Comparison of ENCODE assay signal across 14 cellular contexts in the genomic region with DNA sequence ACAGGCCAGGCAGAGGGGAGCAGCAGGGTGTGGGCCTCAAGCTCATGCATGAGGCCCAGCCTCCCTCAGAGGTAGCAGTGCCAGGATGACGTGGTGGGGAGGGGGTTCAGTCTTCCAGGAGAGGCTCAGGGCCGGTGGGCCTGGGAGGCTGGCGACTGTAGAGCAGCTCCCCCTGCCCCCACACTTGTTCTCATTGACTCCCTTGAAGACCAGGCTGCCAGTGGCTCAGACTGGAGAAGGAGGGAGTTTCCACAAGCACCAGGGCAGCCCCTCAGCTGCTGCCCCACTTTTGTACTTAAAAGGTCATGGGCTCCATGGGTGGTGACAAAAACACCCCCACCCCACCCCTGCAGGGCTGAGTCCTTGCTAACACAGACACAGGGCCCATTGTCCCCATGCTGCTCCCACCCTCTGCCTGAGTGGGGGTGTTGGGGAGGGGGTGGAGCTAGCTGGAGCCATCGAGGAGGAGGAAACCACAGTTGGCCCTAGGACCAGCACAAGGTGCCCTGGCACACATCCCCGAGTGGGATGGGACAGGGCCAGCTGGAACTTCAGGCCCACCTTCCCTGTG. TPM values are rescaled to one million over a fixed set of nuclear protein-coding genes. Genes with fewer than 3 reads are reported as not detected.
DNase-seq lines count a peak whose midpoint lies in the region; ATAC-seq and TF ChIP-seq lines count a peak whose summit lies in the region.
"Had no signal": no experiment of that assay in that cellular context is flagged by ENCODE, and none has a peak within 500 bp of the region (broad histone marks: within the 10 kb centered on the region; RNA-seq: fewer than 3 reads in every experiment).

No MANE protein-coding gene starts in this region.

- H3K36me3 ChIP-seq in SK-N-SH (replicated peaks in 1 of 2; ENCODE audit: control insufficient read depth in 1 of 2, insufficient read depth in 2 of 2, low read length in 1 of 2) (peaks cover 6 to 30% of the 10 kb centered on the region in 2 experiments), mesenchymal stem cell (ENCODE audit: control insufficient read depth in 1 of 2, insufficient read depth in 2 of 2, low read depth in 1 of 2, low read length in 2 of 2) (peaks cover 67 to 77% of the 10 kb centered on the region in 2 experiments), left lung (no peaks in the 10 kb centered on the region)

- no peak overlapping the region for H3K4ac ChIP-seq in mesenchymal stem cell (ENCODE audit: low read depth in 1 of 2, low read length in 2 of 2)

- DNase-seq in SK-N-SH = no peak
- DNase-seq in mesenchymal stem cell = no peak
- peak; percentile 36 for DNase-seq in superior temporal gyrus (ENCODE audit: extremely low spot score)
- no peak for DNase-seq in RKO (ENCODE audit: low spot score)
- DNase-seq in left lung = no peak
- DNase-seq: DMS53; NCI-H1417; stimulated activated CD4-positive, alpha-beta T cell treated with anti-CD3 and anti-CD28 coated beads, Interleukin-12 subunit alpha, Interleukin-12 subunit beta, amount 100 ng/mL, for 4 hours; T-helper 2 cell had no signal

- H3K79me2 ChIP-seq in SK-N-SH (ENCODE audit: insufficient read depth) = no peaks in the 10 kb centered on the region

- WGBS in SK-N-SH (ENCODE audit: low lambda C conversion rate) = 74% methylated on average over 4 of the region's 5 CpGs
- 74% methylated on average over 2 of the region's 5 CpGs for WGBS in mesenchymal stem cell

- no peak overlapping the region for H2BK12ac ChIP-seq in mesenchymal stem cell (ENCODE audit: low read length in 2 of 2)

- no peak for TF ChIP-seq EP300 in SK-N-SH (IDR thresholded peaks at IDR 0.05; ENCODE audit: borderline replicate concordance in 1 of 2, low read depth in 1 of 2, low read length in 1 of 2)

- H3K4me3 ChIP-seq in SK-N-SH (ENCODE audit: low read depth in 2 of 2, low read length in 1 of 2) (no peak overlapping the region), mesenchymal stem cell (ENCODE audit: insufficient read depth in 1 of 2, low read depth in 1 of 2, low read length in 2 of 2) (no peak overlapping the region), left lung (no peak overlapping the region)
- H3K4me3 ChIP-seq: mucosa of descending colon had no signal

- H3K9ac ChIP-seq in SK-N-SH = no peak overlapping the region
- peak overlapping the region; percentile 54 for H3K9ac ChIP-seq in mesenchymal stem cell (ENCODE audit: low read length)

- CTCF ChIA-PET in SK-N-SH (lab: Yijun Ruan, JAX) = interaction anchor here (0.8 to 3.3 kb wide), 5 partner anchors 9 to 46 kb away, joined by 3 to 16 read pairs (median 4); partner anchors contain the start of gene SLC22A4

- H3K27me3 Mint-ChIP-seq in activated T-helper 17 cell treated with anti-CD3 and anti-CD28 coated beads, Interleukin-2, amount 50 U/mL, for 72 hours = no peaks in the 10 kb centered on the region

- H3K4me2 ChIP-seq in SK-N-SH (0 out of 2 replicates have a peak overlapping the region, but pooled peaks have one; percentile 42), mesenchymal stem cell (ENCODE audit: low read length, poor library complexity, severe bottlenecking) (no peak overlapping the region)

- H4K91ac ChIP-seq in mesenchymal stem cell (ENCODE audit: low read length) = no peak overlapping the region

- H3K36me3 Mint-ChIP-seq in activated T-helper 17 cell treated with anti-CD3 and anti-CD28 coated beads, Interleukin-2, amount 50 U/mL, for 72 hours (ENCODE audit: low read depth) = no peaks in the 10 kb centered on the region

- no peaks in the 10 kb centered on the region for H4K20me1 ChIP-seq in SK-N-SH (ENCODE audit: insufficient read depth)

- no peak overlapping the region for H3K14ac ChIP-seq in mesenchymal stem cell (ENCODE audit: low read length in 2 of 2)

- peaks cover 40% of the 10 kb centered on the region for H3K79me1 ChIP-seq in mesenchymal stem cell (replicated peaks; ENCODE audit: low read length, poor library complexity, severe bottlenecking)

- H3K9me3 Mint-ChIP-seq in activated T-helper 17 cell treated with anti-CD3 and anti-CD28 coated beads, Interleukin-2, amount 50 U/mL, for 72 hours = no peaks in the 10 kb centered on the region

- H3K4me1 ChIP-seq in SK-N-SH (ENCODE audit: control insufficient read depth in 1 of 2, insufficient read depth in 2 of 2, low read depth in 1 of 2, low read length in 1 of 2) = peaks cover 42 to 71% of the 10 kb centered on the region in 2 experiments
- H3K4me1 ChIP-seq in mesenchymal stem cell (ENCODE audit: control insufficient read depth, insufficient read depth, low read depth, low read length) = peaks cover 61% of the 10 kb centered on the region
- peaks cover 9 to 13% of the 10 kb centered on the region in 2 donors for H3K4me1 ChIP-seq in left lung

- H2AK5ac ChIP-seq in mesenchymal stem cell (ENCODE audit: low read length, severe bottlenecking) = peak overlapping the region; percentile 85

- no peak overlapping the region for H2BK15ac ChIP-seq in mesenchymal stem cell (ENCODE audit: low read depth, poor library complexity, severe bottlenecking)

- no peak for TF ChIP-seq CTCF in SK-N-SH (IDR thresholded peaks at IDR 0.05)
- no peak for TF ChIP-seq CTCF in left lung (IDR thresholded peaks at IDR 0.05)

- H2AFZ ChIP-seq in SK-N-SH (ENCODE audit: low read depth) (no peak overlapping the region), mesenchymal stem cell (ENCODE audit: low read depth, low read length) (no peak overlapping the region)

- H3K9me3 ChIP-seq in SK-N-SH (no peaks in the 10 kb centered on the region), mesenchymal stem cell (ENCODE audit: control insufficient read depth, low read length) (no peaks in the 10 kb centered on the region), left lung (no peaks in the 10 kb centered on the region)
- H3K9me3 ChIP-seq: mucosa of descending colon had no signal

- POLR2A ChIA-PET in SK-N-SH (lab: Yijun Ruan, JAX) = interaction anchor here (0.7 kb wide), 1 partner anchor 222 kb away, joined by 3 read pairs; no protein-coding TSS in a partner anchor

- no peaks in the 10 kb centered on the region for H3K9me2 ChIP-seq in SK-N-SH

- no peaks in the 10 kb centered on the region for H3K27me3 ChIP-seq in SK-N-SH (ENCODE audit: insufficient read depth)
- no peaks in the 10 kb centered on the region for H3K27me3 ChIP-seq in mesenchymal stem cell (ENCODE audit: control insufficient read depth in 1 of 2, insufficient read depth in 1 of 2, low read length in 2 of 2)
- H3K27me3 ChIP-seq in left lung = peaks cover 0 to 13% of the 10 kb centered on the region in 2 donors

- H3K18ac ChIP-seq in mesenchymal stem cell (ENCODE audit: low read depth in 1 of 2, low read length in 2 of 2) = no peak overlapping the region

- no peak for TF ChIP-seq RAD21 in SK-N-SH (IDR thresholded peaks at IDR 0.05; ENCODE audit: low read length)

- intact Hi-C loops in left lung (cut with DNase I) = no loop called here

- peak overlapping the region; percentile 66 to 91; a peak in 3 of 4 replicates for H3K27ac ChIP-seq in SK-N-SH (ENCODE audit: low read depth in 2 of 2, low read length in 1 of 2)
- H3K27ac ChIP-seq in mesenchymal stem cell (ENCODE audit: low read length, poor library complexity, severe bottlenecking) = peak overlapping the region; percentile 69
- no peak overlapping the region for H3K27ac ChIP-seq in left lung
- H3K27ac ChIP-seq: 22Rv1 had no signal

- peaks cover 15% of the 10 kb centered on the region for H3F3A ChIP-seq in SK-N-SH (replicated peaks; ENCODE audit: insufficient read depth)

- H2BK5ac ChIP-seq in mesenchymal stem cell (ENCODE audit: low read depth, low read length, poor library complexity, severe bottlenecking) = no peak overlapping the region

- H2BK120ac ChIP-seq in mesenchymal stem cell (ENCODE audit: low read depth, low read length) = no peak overlapping the region

- H3K4me3 Mint-ChIP-seq in activated T-helper 17 cell treated with anti-CD3 and anti-CD28 coated beads, Interleukin-2, amount 50 U/mL, for 72 hours = no peak overlapping the region

- no peak overlapping the region for H3K23ac ChIP-seq in mesenchymal stem cell (ENCODE audit: low read length in 2 of 2)

- H4K8ac ChIP-seq in mesenchymal stem cell (ENCODE audit: low read length) = no peak overlapping the region

- H3K27ac Mint-ChIP-seq in activated T-helper 17 cell treated with anti-CD3 and anti-CD28 coated beads, Interleukin-2, amount 50 U/mL, for 72 hours = peak overlapping the region; percentile 37

- peaks cover 4% of the 10 kb centered on the region for H3K4me1 Mint-ChIP-seq in activated T-helper 17 cell treated with anti-CD3 and anti-CD28 coated beads, Interleukin-2, amount 50 U/mL, for 72 hours

- ATAC-seq in SK-N-SH treated with all-trans-retinoic acid at 6 μM for 48 hours (no peak), left lung (no peak), HG02973 (IDR thresholded peaks at IDR 0.05; ENCODE audit: unreplicated experiment) (no peak)
- ATAC-seq in activated T-helper 17 cell treated with anti-CD3 and anti-CD28 coated beads, Interleukin-2, amount 50 U/mL, for 72 hours (replicated peaks) = no peak
- ATAC-seq: mucosa of descending colon had no signal

TF ChIP-seq in SK-N-SH, 30 proteins besides CTCF, POLR2A, EP300 and RAD21 (continues in another document):
- TF ChIP-seq CHD2 (IDR thresholded peaks at IDR 0.05; ENCODE audit: low read length, partially characterized antibody) = no peak
- no peak for TF ChIP-seq JUND (IDR thresholded peaks at IDR 0.05)

TF ChIP-seq in SK-N-SH treated with all-trans-retinoic acid at 6 μM for 48 hours, 23 proteins besides CTCF, POLR2A, EP300 and RAD21:
- TF ChIP-seq SNAI2 (CRISPR knock-in tag; IDR thresholded peaks at IDR 0.05) = no peak

RNA-seq across cellular contexts. Expression of gene PDLIM4, which starts 10.5 kb away (rescaled TPM):
- 45.1 and 57.1 TPM in 2 replicates for polyA plus RNA-seq in SK-N-SH (2012; rRNA removed)
- 21.9 and 44.4 TPM in 2 replicates for polyA plus RNA-seq in SK-N-SH (2012; cell fraction: cytosol; rRNA removed)
- 118 and 143 TPM in 2 replicates for polyA plus RNA-seq in SK-N-SH (2012; cell fraction: nucleus; rRNA removed)
- not detected for total RNA-seq in activated T-helper 17 cell treated with anti-CD3 and anti-CD28 coated beads, Interleukin-2, amount 50 U/mL, for 72 hours
- polyA plus RNA-seq in mesenchymal stem cell (2013, experiment 1 of 2) = 33.9 TPM
- 34.0 TPM for polyA plus RNA-seq in mesenchymal stem cell (2013, experiment 2 of 2)
- 10 to 100 TPM in 1 of 2 donors, 1 to 10 TPM in 1; 7.7 to 13.5 TPM for total RNA-seq in left lung

RNA-seq across cellular contexts. Expression of gene SLC22A4, which starts 26.2 kb away (rescaled TPM):
- 3.3 and 3.8 TPM in 2 replicates for polyA plus RNA-seq in SK-N-SH (2012; rRNA removed)
- polyA plus RNA-seq in SK-N-SH (2012; cell fraction: cytosol; rRNA removed) = 2.3 and 2.5 TPM in 2 replicates
- polyA plus RNA-seq in SK-N-SH (2012; cell fraction: nucleus; rRNA removed) = 6.5 and 9.9 TPM in 2 replicates
- under 1 TPM; 0.58 to 0.93 TPM for total RNA-seq in activated T-helper 17 cell treated with anti-CD3 and anti-CD28 coated beads, Interleukin-2, amount 50 U/mL, for 72 hours
- polyA plus RNA-seq in mesenchymal stem cell (2013, experiment 1 of 2) = 1.8 TPM
- polyA plus RNA-seq in mesenchymal stem cell (2013, experiment 2 of 2) = 1.9 TPM
- 10 to 100 TPM in 1 of 2 donors, 1 to 10 TPM in 1; 1.0 to 10.3 TPM for total RNA-seq in left lung

RNA-seq across cellular contexts. Expression of gene P4HA2, which starts 40.4 kb away (rescaled TPM):
- 67.2 and 73.5 TPM in 2 replicates for polyA plus RNA-seq in SK-N-SH (2012; rRNA removed)
- 48.5 and 58.5 TPM in 2 replicates for polyA plus RNA-seq in SK-N-SH (2012; cell fraction: cytosol; rRNA removed)
- polyA plus RNA-seq in SK-N-SH (2012; cell fraction: nucleus; rRNA removed) = 71.2 and 94.8 TPM in 2 replicates
- 10 to 100 TPM in 1 of 2 donors, 1 to 10 TPM in 1; 8.4 to 22.9 TPM for total RNA-seq in activated T-helper 17 cell treated with anti-CD3 and anti-CD28 coated beads, Interleukin-2, amount 50 U/mL, for 72 hours
- 110 TPM for polyA plus RNA-seq in mesenchymal stem cell (2013, experiment 1 of 2)
- polyA plus RNA-seq in mesenchymal stem cell (2013, experiment 2 of 2) = 108 TPM
- total RNA-seq in left lung = 10 to 100 TPM; 58.5 to 81.9 TPM

Comparison
In these comparisons a context has a peak if more than half of its experiments do, and no peak if none do; other contexts are left out.
1. H3K27ac ChIP-seq: peak in SK-N-SH (2 of 2) and mesenchymal stem cell (single experiment); none in left lung (0 of 2).
2. RNA of gene PDLIM4, which starts 10.5 kb away (total RNA-seq): 7.7 to 13.5 TPM in left lung; not detected in activated T-helper 17 cell treated with anti-CD3 and anti-CD28 coated beads, Interleukin-2, amount 50 U/mL, for 72 hours; every median in the first group is over 4 times any median in the second.